Comparison of ENCODE assay signal across 13 cellular contexts in genomic region chr2:113699048-113699447, GRCh38. TPM values are rescaled to one million over a fixed set of nuclear protein-coding genes. Genes with fewer than 3 reads are reported as not detected.
A peak's percentile ranks its signal among the peaks of the same experiment; 100 is the strongest.
DNase-seq lines count a peak whose midpoint lies in the region; ATAC-seq, FAIRE-seq and TF ChIP-seq lines count a peak whose summit lies in the region.
"Had no signal": no experiment of that assay in that cellular context is flagged by ENCODE, and none has a peak within 500 bp of the region (broad histone marks: within the 10 kb centered on the region; RNA-seq: fewer than 3 reads in every experiment).

No MANE protein-coding gene starts in this region.

- DNase-seq in activated T-cell treated with anti-CD3 and anti-CD28 coated beads, Interleukin-2, amount 50 U/mL, for 72 hours: peak in 1 of 2 donors; percentile 23
- DNase-seq in activated T-cell treated with anti-CD3 and anti-CD28 coated beads, Interleukin-2, amount 50 U/mL, for 48 hours: no peak
- DNase-seq in stimulated activated naive B cell treated with anti-CD40 and anti-IgM and Interleukin-4, amounts not matched to agents 10 μg/mL and 1 μg/mL and 100 μg/mL, for 72 hours: no peak
- DNase-seq in DMS53 treated with DMSO at 0.1 percent for 48 hours (lab: John Stamatoyannopoulos, UW; ENCODE audit: unreplicated experiment) (no peak), islet precursor cell (no peak), H54 (ENCODE audit: insufficient read length, low spot score) (no peak)
- DNase-seq: caudate nucleus, foreskin fibroblast, mesendoderm, stomach had no signal

- H3K27ac Mint-ChIP-seq in activated T-cell treated with anti-CD3 and anti-CD28 coated beads, Interleukin-2, amount 50 U/mL, for 72 hours: peak overlapping the region; percentile 25
- peak overlapping the region; percentile 94 for H3K27ac Mint-ChIP-seq in stimulated activated naive B cell treated with anti-CD40 and anti-IgM and Interleukin-4, amounts not matched to agents 10 μg/mL and 1 μg/mL and 100 μg/mL, for 72 hours

- peaks cover 0 to 3% of the 10 kb centered on the region in 2 donors for H3K9me3 Mint-ChIP-seq in activated T-cell treated with anti-CD3 and anti-CD28 coated beads, Interleukin-2, amount 50 U/mL, for 72 hours
- H3K9me3 Mint-ChIP-seq in stimulated activated naive B cell treated with anti-CD40 and anti-IgM and Interleukin-4, amounts not matched to agents 10 μg/mL and 1 μg/mL and 100 μg/mL, for 72 hours: peaks cover 8% of the 10 kb centered on the region in 2 donors

- H3K4me3 Mint-ChIP-seq in activated T-cell treated with anti-CD3 and anti-CD28 coated beads, Interleukin-2, amount 50 U/mL, for 72 hours: peak overlapping the region; percentile 80 to 86
- peak overlapping the region; percentile 73 to 74 for H3K4me3 Mint-ChIP-seq in stimulated activated naive B cell treated with anti-CD40 and anti-IgM and Interleukin-4, amounts not matched to agents 10 μg/mL and 1 μg/mL and 100 μg/mL, for 72 hours

- no peaks in the 10 kb centered on the region for H3K27me3 Mint-ChIP-seq in activated T-cell treated with anti-CD3 and anti-CD28 coated beads, Interleukin-2, amount 50 U/mL, for 72 hours (ENCODE audit: low read depth)
- no peaks in the 10 kb centered on the region for H3K27me3 Mint-ChIP-seq in stimulated activated naive B cell treated with anti-CD40 and anti-IgM and Interleukin-4, amounts not matched to agents 10 μg/mL and 1 μg/mL and 100 μg/mL, for 72 hours

- H3K36me3 Mint-ChIP-seq in activated T-cell treated with anti-CD3 and anti-CD28 coated beads, Interleukin-2, amount 50 U/mL, for 72 hours (ENCODE audit: insufficient read depth in 2 of 2): peaks cover 0 to under 1% of the 10 kb centered on the region in 2 donors
- H3K36me3 Mint-ChIP-seq in stimulated activated naive B cell treated with anti-CD40 and anti-IgM and Interleukin-4, amounts not matched to agents 10 μg/mL and 1 μg/mL and 100 μg/mL, for 72 hours: peaks cover 14 to 42% of the 10 kb centered on the region in 2 donors

- FAIRE-seq in H54 (lab: Jason Lieb, UNC): no peak

- peak; percentile 83 to 89 for ATAC-seq in activated T-cell treated with anti-CD3 and anti-CD28 coated beads, Interleukin-2, amount 50 U/mL, for 72 hours (replicated peaks in 1 of 2)
- peak; percentile 48 for ATAC-seq in GM21786 (IDR thresholded peaks at IDR 0.05; ENCODE audit: unreplicated experiment)
- peak; percentile 54 for ATAC-seq in HG03558 (IDR thresholded peaks at IDR 0.05; ENCODE audit: extremely low read depth, unreplicated experiment)
- peak; percentile 60 to 71 for ATAC-seq in stimulated activated naive B cell treated with anti-CD40 and anti-IgM and Interleukin-4, amounts not matched to agents 10 μg/mL and 1 μg/mL and 100 μg/mL, for 72 hours (replicated peaks)
- ATAC-seq: Panc1 had no signal

- TF ChIP-seq POLR2A in H54 (IDR thresholded peaks at IDR 0.05; ENCODE audit: low read depth, low read length): no peak

- H3K4me1 Mint-ChIP-seq in activated T-cell treated with anti-CD3 and anti-CD28 coated beads, Interleukin-2, amount 50 U/mL, for 72 hours (ENCODE audit: low read depth): peaks cover 53% of the 10 kb centered on the region
- peaks cover 39 to 55% of the 10 kb centered on the region in 2 donors for H3K4me1 Mint-ChIP-seq in stimulated activated naive B cell treated with anti-CD40 and anti-IgM and Interleukin-4, amounts not matched to agents 10 μg/mL and 1 μg/mL and 100 μg/mL, for 72 hours

RNA-seq across cellular contexts. Expression of gene SLC35F5, which starts 57.4 kb away (rescaled TPM):
- total RNA-seq in activated T-cell treated with anti-CD3 and anti-CD28 coated beads, Interleukin-2, amount 50 U/mL, for 72 hours: 10 to 100 TPM; 29.1 to 29.8 TPM
